ENCODE assay signal across 17 cellular contexts in the genomic region with DNA sequence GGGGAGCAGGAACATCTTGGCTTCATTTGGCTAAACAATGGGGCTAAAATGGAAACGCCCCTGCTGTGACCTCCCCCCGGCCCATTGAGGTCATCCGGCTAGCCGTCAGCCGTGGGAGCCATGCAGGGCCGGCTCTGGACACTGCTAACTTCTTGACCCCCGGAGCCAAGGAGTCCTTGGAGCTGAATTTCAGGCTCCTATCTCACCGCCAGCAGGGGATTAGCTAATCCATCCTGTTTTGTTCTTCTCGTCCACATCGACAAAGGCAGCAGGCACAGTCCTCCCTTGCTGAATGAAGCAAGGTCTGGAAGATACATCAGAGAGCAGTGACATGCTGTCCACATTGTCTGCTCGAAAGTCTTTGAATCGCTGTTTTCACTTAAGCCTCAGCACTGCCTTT.
DNase-seq lines count a peak whose midpoint lies in the region; ATAC-seq, FAIRE-seq and TF ChIP-seq lines count a peak whose summit lies in the region.
"Had no signal": no experiment of that assay in that cellular context is flagged by ENCODE, and none has a peak within 500 bp of the region (broad histone marks: within the 10 kb centered on the region; RNA-seq: fewer than 3 reads in every experiment).

No MANE protein-coding gene starts in this region.

- H3K4ac ChIP-seq in neuronal stem cell (ENCODE audit: low read length), result no peak overlapping the region

- H3K4me2 ChIP-seq in neuronal stem cell (ENCODE audit: insufficient read depth, low read length, poor library complexity, severe bottlenecking), result no peak overlapping the region
- H3K4me2 ChIP-seq: BLaER1 had no signal

- H2BK5ac ChIP-seq in neuronal stem cell (ENCODE audit: low read length), result no peak overlapping the region

- H2BK15ac ChIP-seq in neuronal stem cell (ENCODE audit: low read length), result no peak overlapping the region

- FAIRE-seq in RCC 7860 (lab: Jason Lieb, UNC), result no peak

- H3K4me1 ChIP-seq in heart right ventricle, result no peaks in the 10 kb centered on the region
- H3K4me1 ChIP-seq in endodermal cell (ENCODE audit: control insufficient read depth, insufficient read depth, low read length), result peaks cover 11% of the 10 kb centered on the region
- peaks cover 0 to 10% of the 10 kb centered on the region in 2 donors for H3K4me1 ChIP-seq in neuronal stem cell (ENCODE audit: control insufficient read depth in 2 of 2, insufficient read depth in 1 of 2, low read depth in 1 of 2, low read length in 2 of 2)
- H3K4me1 ChIP-seq: BLaER1, HAP-1 had no signal

- no peaks in the 10 kb centered on the region for H3K9me3 ChIP-seq in heart right ventricle
- no peaks in the 10 kb centered on the region for H3K9me3 ChIP-seq in endodermal cell (ENCODE audit: control insufficient read depth, low read length)
- no peaks in the 10 kb centered on the region for H3K9me3 ChIP-seq in neuronal stem cell (replicated peaks in 1 of 2; ENCODE audit: control insufficient read depth in 2 of 2, insufficient read depth in 1 of 2, low read depth in 1 of 2, low read length in 2 of 2)
- H3K9me3 ChIP-seq: BLaER1, Caco-2, HAP-1 had no signal

- no peak overlapping the region for H3K4me3 Mint-ChIP-seq in endodermal cell
- H3K4me3 Mint-ChIP-seq: CD8-positive, alpha-beta memory T cell; HFFc6; IgD-negative memory B cell had no signal

- H2AFZ ChIP-seq in neuronal stem cell (ENCODE audit: low read length), result no peak overlapping the region

- H3K27me3 Mint-ChIP-seq in endodermal cell (ENCODE audit: insufficient read depth), result no peaks in the 10 kb centered on the region
- H3K27me3 Mint-ChIP-seq: CD8-positive, alpha-beta memory T cell had no signal

- H3K4me3 ChIP-seq in heart right ventricle, result no peak overlapping the region
- H3K4me3 ChIP-seq in endodermal cell (ENCODE audit: low read length), result no peak overlapping the region
- no peak overlapping the region for H3K4me3 ChIP-seq in neuronal stem cell (ENCODE audit: low read length in 2 of 2)
- H3K4me3 ChIP-seq: BLaER1, HAP-1 had no signal

- H2BK12ac ChIP-seq in neuronal stem cell (ENCODE audit: low read length), result no peak overlapping the region

- no peaks in the 10 kb centered on the region for H3K9me3 Mint-ChIP-seq in endodermal cell

- H3K79me1 ChIP-seq in neuronal stem cell (ENCODE audit: low read depth, low read length), result no peaks in the 10 kb centered on the region

- TF ChIP-seq CTCF in heart right ventricle (IDR thresholded peaks at IDR 0.05) (no peak), endodermal cell (conservative IDR thresholded peaks at IDR 0.05) (no peak)

- DNase-seq in left cardiac atrium (peak; percentile 20), heart right ventricle (no peak), endodermal cell (peak; percentile 56), neuronal stem cell (ENCODE audit: low spot score) (peak; percentile 35), RCC 7860 (ENCODE audit: low spot score) (no peak), NCI-H2081 (lab: John Stamatoyannopoulos, UW) (no peak)
- no peak for DNase-seq in activated T-cell treated with anti-CD3 and anti-CD28 coated beads, Interleukin-2, amount 50 U/mL, for 1 hour
- DNase-seq: 8988T; AML-193; Caco-2; CD8-positive, alpha-beta memory T cell; DND-41; GOT3; HFFc6 had no signal

- 36 to 45% methylated on average over 12 of the region's 12 CpGs for WGBS in heart right ventricle, 2 donors
- 47 to 74% methylated on average over 6 to 12 of the region's 12 CpGs for WGBS in endodermal cell (ENCODE audit: insufficient coverage in 1 of 2, insufficient read length in 1 of 2), 2 experiments
- WGBS in neuronal stem cell (ENCODE audit: extremely low coverage in 2 of 2, insufficient read length in 2 of 2, insufficient replicate concordance in 1 of 2), 2 donors, result no CpG with 5 or more reads among the region's 12 CpGs

- intact Hi-C loops in left cardiac atrium (cut with DNase I) (no loop called here), heart right ventricle (cut with DNase I) (loop anchor here in 2 of 10 donors (10.0 kb wide), 2 partner anchors 279 to 439 kb away; no protein-coding TSS in a partner anchor)

- H3K14ac ChIP-seq in neuronal stem cell (ENCODE audit: low read length), result no peak overlapping the region

- H3K4me1 Mint-ChIP-seq in endodermal cell, result peaks cover 7% of the 10 kb centered on the region
- H3K4me1 Mint-ChIP-seq: CD8-positive, alpha-beta memory T cell; IgD-negative memory B cell had no signal

- no peak overlapping the region for H3K18ac ChIP-seq in neuronal stem cell (ENCODE audit: low read length)

- H3K27ac ChIP-seq in heart right ventricle (no peak overlapping the region), endodermal cell (ENCODE audit: low read depth, low read length) (peak overlapping the region; percentile 42), neuronal stem cell (replicated peaks; ENCODE audit: low read length) (no peak overlapping the region)
- H3K27ac ChIP-seq: BLaER1 had no signal

- H3K27me3 ChIP-seq in heart right ventricle (peaks cover 0 to 54% (median 31%) of the 10 kb centered on the region in 7 donors), endodermal cell (ENCODE audit: control insufficient read depth, insufficient read depth, low read length, poor library complexity, severe bottlenecking) (no peaks in the 10 kb centered on the region), neuronal stem cell (ENCODE audit: control insufficient read depth in 3 of 3, insufficient read depth in 3 of 3, low read depth in 1 of 3, low read length in 3 of 3) (peaks cover 0 to 10% (median 0%) of the 10 kb centered on the region in 3 experiments)
- H3K27me3 ChIP-seq: BLaER1 had no signal

- no peak overlapping the region for H4K91ac ChIP-seq in neuronal stem cell (ENCODE audit: low read depth, low read length, poor library complexity)

- H3K23ac ChIP-seq in neuronal stem cell (ENCODE audit: low read depth, low read length, poor library complexity), result no peak overlapping the region

- ATAC-seq in left cardiac atrium (no peak), heart right ventricle (no peak)

- H3K36me3 ChIP-seq in heart right ventricle, result no peaks in the 10 kb centered on the region
- no peaks in the 10 kb centered on the region for H3K36me3 ChIP-seq in endodermal cell (ENCODE audit: control insufficient read depth, insufficient read depth, low read length)
- H3K36me3 ChIP-seq in neuronal stem cell (replicated peaks in 1 of 2; ENCODE audit: control insufficient read depth in 2 of 2, insufficient read depth in 2 of 2, low read length in 2 of 2), result no peaks in the 10 kb centered on the region
- H3K36me3 ChIP-seq: BLaER1, HAP-1 had no signal

- no peak overlapping the region for H3K27ac Mint-ChIP-seq in endodermal cell
- H3K27ac Mint-ChIP-seq: CD8-positive, alpha-beta memory T cell; HFFc6; IgD-negative memory B cell had no signal

- H4K8ac ChIP-seq in neuronal stem cell (ENCODE audit: low read depth, low read length), result no peak overlapping the region

- H2AK5ac ChIP-seq in neuronal stem cell (ENCODE audit: low read depth, low read length), result no peak overlapping the region

- no peaks in the 10 kb centered on the region for H3K36me3 Mint-ChIP-seq in endodermal cell (ENCODE audit: low read depth)
- H3K36me3 Mint-ChIP-seq: CD8-positive, alpha-beta memory T cell; IgD-negative memory B cell had no signal

- no peak overlapping the region for H3K9ac ChIP-seq in endodermal cell (ENCODE audit: extremely low read depth, low read length, poor library complexity, severe bottlenecking)
- no peak overlapping the region for H3K9ac ChIP-seq in neuronal stem cell (ENCODE audit: low read depth, low read length, poor library complexity)
- H3K9ac ChIP-seq: BLaER1 had no signal

- H2BK120ac ChIP-seq in neuronal stem cell (ENCODE audit: low read depth, low read length), result no peak overlapping the region

Comparison
In these comparisons a context has a peak if more than half of its experiments do, and no peak if none do; other contexts are left out.
1. DNase-seq: peak in left cardiac atrium (single experiment), endodermal cell (single experiment) and neuronal stem cell (single experiment); none in heart right ventricle (0 of 2), activated T-cell treated with anti-CD3 and anti-CD28 coated beads, Interleukin-2, amount 50 U/mL, for 1 hour (single experiment), RCC 7860 (single experiment) and NCI-H2081 (0 of 2).